In the genomic region with DNA sequence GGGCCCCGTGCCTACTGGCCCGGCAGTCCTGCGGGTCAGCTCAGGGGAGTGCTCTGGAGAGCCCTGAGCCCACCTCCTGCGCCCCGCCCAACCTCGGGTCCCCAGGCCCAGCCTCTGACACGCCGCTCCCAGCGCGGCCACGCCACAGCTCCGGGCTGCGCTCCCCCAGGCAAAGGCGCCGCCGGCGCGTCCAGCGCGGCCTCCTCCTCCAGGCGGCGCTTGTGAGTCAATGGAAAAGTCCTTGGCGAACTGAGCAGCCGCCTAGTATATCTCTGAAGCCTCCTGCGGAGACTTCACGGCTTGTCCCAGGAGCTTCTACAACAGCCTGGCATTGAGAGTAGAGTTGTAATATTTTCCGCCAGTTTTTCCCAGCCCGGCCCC, we compare ENCODE assay signal across 8 cellular contexts. TPM values are rescaled to one million over a fixed set of nuclear protein-coding genes. Genes with fewer than 3 reads are reported as not detected.
DNase-seq lines count a peak whose midpoint lies in the region; ATAC-seq and TF ChIP-seq lines count a peak whose summit lies in the region.

No MANE protein-coding gene starts in this region.

- intact Hi-C loops in CD4-positive, alpha-beta memory T cell (cut with micrococcal nuclease): loop anchor here (1.0 to 2.0 kb wide), 3 partner anchors 29 to 709 kb away; partner anchors contain the start of gene BMS1

- H3F3A ChIP-seq in neural cell (ENCODE audit: insufficient read depth, low read length, poor library complexity, severe bottlenecking): no peaks in the 10 kb centered on the region

- no peaks in the 10 kb centered on the region for H3K79me2 ChIP-seq in H9 (ENCODE audit: insufficient read depth, low read length)
- H3K79me2 ChIP-seq in neural cell (replicated peaks; ENCODE audit: insufficient read depth, low read length): no peaks in the 10 kb centered on the region

- H3K36me3 Mint-ChIP-seq in CD4-positive, alpha-beta memory T cell: no peaks in the 10 kb centered on the region
- H3K36me3 Mint-ChIP-seq in H9 (ENCODE audit: insufficient read depth in 1 of 3, low read depth in 3 of 3): no peaks in the 10 kb centered on the region

- DNase-seq in CD4-positive, alpha-beta memory T cell: peak; percentile 50 to 65 (median 60)
- DNase-seq in H9: peak; percentile 92
- DNase-seq in NCI-H82 treated with DMSO at 0.1 percent for 48 hours (lab: John Stamatoyannopoulos, UW; ENCODE audit: unreplicated experiment): peak; percentile 1
- peak; percentile 61 for DNase-seq in activated T-helper 9 cell treated with anti-CD3 and anti-CD28 coated beads, Interleukin-2, amount 50 U/mL, for 16 hours (ENCODE audit: low read depth)
- peak; percentile 71 to 90 for DNase-seq in foreskin fibroblast
- DNase-seq in stimulated activated naive CD4-positive, alpha-beta T cell (lab: John Stamatoyannopoulos, UW): peak in 5 of 6 experiments; percentile 23 to 57 (median 48)

- H3K36me3 ChIP-seq in CD4-positive, alpha-beta memory T cell (ENCODE audit: insufficient read depth, low read length): no peaks in the 10 kb centered on the region
- no peaks in the 10 kb centered on the region for H3K36me3 ChIP-seq in neural cell (ENCODE audit: insufficient read depth, low read length)

- CTCF ChIA-PET in CD4-positive, alpha-beta memory T cell (lab: Charles Lee; ENCODE audit: partially characterized antibody): interaction anchor here (0.8 to 2.9 kb wide), 17 partner anchors 10 to 833 kb away, joined by 3 to 14 read pairs (median 4); partner anchors contain the start of gene BMS1

- no peak overlapping the region for H3K4ac ChIP-seq in H9 (ENCODE audit: low read depth, low read length)

- no peaks in the 10 kb centered on the region for H3K79me1 ChIP-seq in H9 (ENCODE audit: insufficient read depth, low read depth, low read length, poor library complexity, severe bottlenecking)

- H2BK12ac ChIP-seq in H9 (ENCODE audit: insufficient read length, low read depth, low read length): no peak overlapping the region

- peak; percentile 93 for TF ChIP-seq CTCF in H9 (conservative IDR thresholded peaks at IDR 0.05)
- TF ChIP-seq CTCF in foreskin fibroblast (IDR thresholded peaks at IDR 0.05; ENCODE audit: low read depth, low read length): peak; percentile 91
- TF ChIP-seq CTCF in neural cell (IDR thresholded peaks at IDR 0.05; ENCODE audit: poor library complexity, severe bottlenecking): peak; percentile 77

- peaks cover 0 to 17% (median 4%) of the 10 kb centered on the region in 4 donors for H3K4me1 Mint-ChIP-seq in CD4-positive, alpha-beta memory T cell
- no peaks in the 10 kb centered on the region for H3K4me1 Mint-ChIP-seq in H9

- H3T11ph ChIP-seq in H9 (ENCODE audit: low read length): no peak overlapping the region

- peak overlapping the region; percentile 81 to 92 (median 84) for H3K4me3 Mint-ChIP-seq in CD4-positive, alpha-beta memory T cell
- H3K4me3 Mint-ChIP-seq in H9: peak overlapping the region; percentile 64 to 83

- H3K4me1 ChIP-seq in CD4-positive, alpha-beta memory T cell (ENCODE audit: insufficient read depth, low read length): peaks cover 13% of the 10 kb centered on the region
- H3K4me1 ChIP-seq in H9 (ENCODE audit: insufficient read depth, low read length): no peaks in the 10 kb centered on the region

- H4K20me1 ChIP-seq in H9 (ENCODE audit: control insufficient read depth, insufficient read depth, insufficient read length): no peaks in the 10 kb centered on the region
- H4K20me1 ChIP-seq in neural cell (ENCODE audit: insufficient read depth): no peaks in the 10 kb centered on the region

- H3K4me2 ChIP-seq in H9 (ENCODE audit: insufficient read depth, insufficient read length, low read length) (peak overlapping the region; percentile 49), neural cell (ENCODE audit: low read length) (no peak overlapping the region)

- peaks cover 45 to 48% of the 10 kb centered on the region in 2 donors for H3K27me3 Mint-ChIP-seq in CD4-positive, alpha-beta memory T cell
- peaks cover 77% of the 10 kb centered on the region for H3K27me3 Mint-ChIP-seq in H9 (ENCODE audit: low read depth)

- no peak for ATAC-seq in GM21526 (IDR thresholded peaks at IDR 0.05; ENCODE audit: low FRiP score, unreplicated experiment)

- peaks cover 20% of the 10 kb centered on the region for H3K23me2 ChIP-seq in H9 (ENCODE audit: insufficient read length, low read depth, low read length, poor library complexity, severe bottlenecking)

- peaks cover 12% of the 10 kb centered on the region for H3K27me3 ChIP-seq in CD4-positive, alpha-beta memory T cell (ENCODE audit: insufficient read depth, low read length)
- H3K27me3 ChIP-seq in H9 (ENCODE audit: insufficient read depth, low read length) (peaks cover 26% of the 10 kb centered on the region; the same call in 1 of the 2 replicates), neural cell (ENCODE audit: insufficient read depth, low read depth, low read length) (peaks cover 48% of the 10 kb centered on the region)

- no peak overlapping the region for H3K27ac Mint-ChIP-seq in CD4-positive, alpha-beta memory T cell
- no peak overlapping the region for H3K27ac Mint-ChIP-seq in H9

- no peak overlapping the region for H2BK120ac ChIP-seq in H9 (ENCODE audit: low read depth, low read length, poor library complexity, severe bottlenecking)

- H3K23ac ChIP-seq in H9 (ENCODE audit: insufficient read length, low read depth, low read length): no peak overlapping the region

- no peak overlapping the region for H3K56ac ChIP-seq in H9 (ENCODE audit: insufficient read length, low read depth, low read length)

- no peak for TF ChIP-seq EP300 in neural cell (conservative IDR thresholded peaks at IDR 0.05; ENCODE audit: poor library complexity, severe bottlenecking)

- H2BK5ac ChIP-seq in H9 (ENCODE audit: insufficient read length, low read length): no peak overlapping the region

- H3K4me3 ChIP-seq in CD4-positive, alpha-beta memory T cell (ENCODE audit: low read length in 2 of 2): peak overlapping the region; percentile 36 to 38
- H3K4me3 ChIP-seq in foreskin fibroblast (ENCODE audit: low read depth in 1 of 2, low read length in 2 of 2): peak overlapping the region; percentile 35 to 47
- H3K4me3 ChIP-seq in neural cell (ENCODE audit: low read length): peak overlapping the region; percentile 65

- no peak overlapping the region for H4K91ac ChIP-seq in H9 (ENCODE audit: insufficient read length, low read depth, low read length)

- H4K5ac ChIP-seq in H9 (ENCODE audit: insufficient read length, low read depth, low read length): no peak overlapping the region

- H3K9ac ChIP-seq in H9 (ENCODE audit: extremely low read depth, insufficient read length, low read length) (no peak overlapping the region), neural cell (ENCODE audit: low read length) (no peak overlapping the region)

- no peak overlapping the region for H2AFZ ChIP-seq in H9 (ENCODE audit: low read length)
- no peak overlapping the region for H2AFZ ChIP-seq in neural cell (ENCODE audit: low read depth, low read length)

- H3K9me3 ChIP-seq in CD4-positive, alpha-beta memory T cell (ENCODE audit: control insufficient read depth in 1 of 2, low read length in 2 of 2): no peaks in the 10 kb centered on the region
- H3K9me3 ChIP-seq in H9 (ENCODE audit: control insufficient read depth, low read depth, low read length) (no peaks in the 10 kb centered on the region), neural cell (ENCODE audit: low read length) (no peaks in the 10 kb centered on the region)

- H2BK15ac ChIP-seq in H9 (ENCODE audit: low read depth, low read length): no peak overlapping the region

- no peak overlapping the region for H4K8ac ChIP-seq in H9 (replicated peaks; ENCODE audit: insufficient read length, low read depth, low read length)

- no CpG with 5 or more reads among the region's 28 CpGs for WGBS in H9 (ENCODE audit: extremely low coverage, insufficient read length, low lambda C conversion rate)

- H3K14ac ChIP-seq in H9 (ENCODE audit: insufficient read depth, low read length): no peak overlapping the region

- H3K9me3 Mint-ChIP-seq in CD4-positive, alpha-beta memory T cell: no peaks in the 10 kb centered on the region
- peaks cover 13% of the 10 kb centered on the region in 2 experiments for H3K9me3 Mint-ChIP-seq in H9

- POLR2A ChIA-PET in CD4-positive, alpha-beta memory T cell (lab: Charles Lee; ENCODE audit: partially characterized antibody): no interaction called here

- H3K18ac ChIP-seq in H9 (ENCODE audit: insufficient read length, low read depth, low read length): no peak overlapping the region

- no peak overlapping the region for H3K27ac ChIP-seq in CD4-positive, alpha-beta memory T cell (ENCODE audit: low read depth, low read length)
- H3K27ac ChIP-seq in H9 (ENCODE audit: insufficient read length, low read depth, low read length): no peak overlapping the region
- H3K27ac ChIP-seq in neural cell (ENCODE audit: low read length): no peak overlapping the region

- H2BK20ac ChIP-seq in H9 (ENCODE audit: low read depth, low read length, poor library complexity, severe bottlenecking): no peak overlapping the region

- H2AK5ac ChIP-seq in H9 (ENCODE audit: insufficient read length, low read length): no peak overlapping the region

- H3K9me2 ChIP-seq in neural cell (ENCODE audit: insufficient read depth, low read length): no peaks in the 10 kb centered on the region

- TF ChIP-seq RAD21 in neural cell (conservative IDR thresholded peaks at IDR 0.05): peak; percentile 62

TF ChIP-seq in neural cell, 6 proteins besides CTCF, POLR2A, EP300 and RAD21 (continues in another document):
- no peak for TF ChIP-seq MXI1 (conservative IDR thresholded peaks at IDR 0.05; ENCODE audit: poor library complexity, severe bottlenecking)

RNA-seq across cellular contexts. Expression of gene BMS1, which starts 29.5 kb away (rescaled TPM):
- total RNA-seq in CD4-positive, alpha-beta memory T cell: 10 to 100 TPM; 17.3 to 18.9 TPM
- polyA plus RNA-seq in CD4-positive, alpha-beta memory T cell: 10 to 100 TPM in 1 of 2 donors, 1 to 10 TPM in 1; 7.1 to 18.2 TPM
- 42.8 and 44.2 TPM in 2 replicates for total RNA-seq in H9 (2021)
- 7.7 and 8.5 TPM in 2 replicates for polyA plus RNA-seq in neural cell
- 17.3 and 19.1 TPM in 2 replicates for polyA minus RNA-seq in neural cell

Comparison
In these comparisons a context has a peak if more than half of its experiments do, and no peak if none do; other contexts are left out.
1. DNase-seq: peak in every context shown above with its lines; median percentile 92 in H9; 80 in foreskin fibroblast; 61 in activated T-helper 9 cell treated with anti-CD3 and anti-CD28 coated beads, Interleukin-2, amount 50 U/mL, for 16 hours; 60 in CD4-positive, alpha-beta memory T cell; 48 in stimulated activated naive CD4-positive, alpha-beta T cell; 1 in NCI-H82 treated with DMSO at 0.1 percent for 48 hours.